15 cellular contexts compared by ENCODE assay signal in genomic region chr5:103849934-103850333, GRCh38.
A peak's percentile ranks its signal among the peaks of the same experiment; 100 is the strongest.
DNase-seq lines count a peak whose midpoint lies in the region; ATAC-seq and TF ChIP-seq lines count a peak whose summit lies in the region.
"Had no signal": no experiment of that assay in that cellular context is flagged by ENCODE, and none has a peak within 500 bp of the region (broad histone marks: within the 10 kb centered on the region; RNA-seq: fewer than 3 reads in every experiment).

No MANE protein-coding gene starts in this region.

- H2AFZ ChIP-seq in neural progenitor cell (replicated peaks) (no peak overlapping the region), hepatocyte (no peak overlapping the region)

- H3K36me3 Mint-ChIP-seq in neural progenitor cell = no peaks in the 10 kb centered on the region
- H3K36me3 Mint-ChIP-seq: activated naive CD4-positive, alpha-beta T cell treated with anti-CD3 and anti-CD28 coated beads, Interleukin-2, amount 50 U/mL, for 24 hours; memory B cell; WTC11 had no signal

- H3K9me2 ChIP-seq in hepatocyte (replicated peaks; ENCODE audit: insufficient read depth) = no peaks in the 10 kb centered on the region

- no peaks in the 10 kb centered on the region for H3K9me3 Mint-ChIP-seq in neural progenitor cell
- H3K9me3 Mint-ChIP-seq: WTC11 had no signal

- H3K4me2 ChIP-seq in neural progenitor cell (no peak overlapping the region), hepatocyte (no peak overlapping the region)

- peak; percentile 15 for DNase-seq in DMS53 treated with DMSO at 0.1 percent for 48 hours (lab: John Stamatoyannopoulos, UW; ENCODE audit: unreplicated experiment)
- peak; percentile 86 for DNase-seq in adipocyte (ENCODE audit: low read depth)
- DNase-seq in kidney tubule cell (ENCODE audit: low spot score) = peak; percentile 96
- no peak for DNase-seq in GM20000 (ENCODE audit: low spot score)
- no peak for DNase-seq in neural progenitor cell (ENCODE audit: low spot score)
- no peak for DNase-seq in A673 (ENCODE audit: low spot score)
- no peak for DNase-seq in hepatocyte (ENCODE audit: low spot score)
- DNase-seq: COR-L47; MG63; stimulated activated CD4-positive, alpha-beta T cell treated with anti-CD3 and anti-CD28 coated beads, Interleukin-15, amount 100 ng/mL, for 24 hours had no signal

- no peaks in the 10 kb centered on the region for H4K20me1 ChIP-seq in neural progenitor cell (ENCODE audit: low read depth)
- no peaks in the 10 kb centered on the region for H4K20me1 ChIP-seq in hepatocyte (ENCODE audit: insufficient read depth, poor library complexity, severe bottlenecking)

- H3K79me2 ChIP-seq in neural progenitor cell (ENCODE audit: low read depth) = no peaks in the 10 kb centered on the region
- H3K79me2 ChIP-seq in hepatocyte = no peaks in the 10 kb centered on the region

- WGBS in hepatocyte (ENCODE audit: low lambda C conversion rate, missing lambda C conversion rate) = 85% methylated on average over 3 of the region's 3 CpGs

- ATAC-seq in HG03280 (IDR thresholded peaks at IDR 0.05; ENCODE audit: unreplicated experiment) = peak; percentile 47
- ATAC-seq: WTC11 had no signal

- H3K4me3 ChIP-seq in adipocyte (ENCODE audit: low read length) (no peak overlapping the region), neural progenitor cell (no peak overlapping the region), A673 (ENCODE audit: low read depth, low read length, poor library complexity, severe bottlenecking) (no peak overlapping the region), hepatocyte (no peak overlapping the region)
- H3K4me3 ChIP-seq: MG63, suprapubic skin had no signal

- H3K4me1 Mint-ChIP-seq in neural progenitor cell = no peaks in the 10 kb centered on the region
- H3K4me1 Mint-ChIP-seq: activated naive CD4-positive, alpha-beta T cell treated with anti-CD3 and anti-CD28 coated beads, Interleukin-2, amount 50 U/mL, for 24 hours; memory B cell had no signal

- H3F3A ChIP-seq in neural progenitor cell (ENCODE audit: low read depth) = no peaks in the 10 kb centered on the region

- H3K27me3 ChIP-seq in adipocyte (replicated peaks; ENCODE audit: control insufficient read depth, insufficient read depth, low read length) (no peaks in the 10 kb centered on the region), neural progenitor cell (no peaks in the 10 kb centered on the region), A673 (replicated peaks; ENCODE audit: insufficient read depth, low read depth, low read length, poor library complexity) (no peaks in the 10 kb centered on the region), hepatocyte (no peaks in the 10 kb centered on the region)
- H3K27me3 ChIP-seq: MG63, suprapubic skin had no signal

- POLR2A ChIA-PET in A673 (lab: Charles Lee; ENCODE audit: low non-redundant PET) = no interaction called here

- intact Hi-C loops in A673 (cut with micrococcal nuclease; ENCODE audit: unreplicated experiment) = no loop called here

- no peaks in the 10 kb centered on the region for H3K27me3 Mint-ChIP-seq in neural progenitor cell (ENCODE audit: insufficient read depth, low read depth)
- H3K27me3 Mint-ChIP-seq: activated naive CD4-positive, alpha-beta T cell treated with anti-CD3 and anti-CD28 coated beads, Interleukin-2, amount 50 U/mL, for 24 hours; memory B cell had no signal

- H3K27ac Mint-ChIP-seq in neural progenitor cell = no peak overlapping the region
- H3K27ac Mint-ChIP-seq: activated naive CD4-positive, alpha-beta T cell treated with anti-CD3 and anti-CD28 coated beads, Interleukin-2, amount 50 U/mL, for 24 hours; memory B cell; WTC11 had no signal

- H3K9ac ChIP-seq in adipocyte (ENCODE audit: low read length) (no peak overlapping the region), neural progenitor cell (no peak overlapping the region)

- BruUV-seq in A673 (replicated peaks; lab: Mats Ljungman, UMichigan) = no TSS peak

- H3K36me3 ChIP-seq in adipocyte (ENCODE audit: control insufficient read depth, insufficient read depth, low read length, severe bottlenecking) (no peaks in the 10 kb centered on the region), neural progenitor cell (no peaks in the 10 kb centered on the region), A673 (ENCODE audit: insufficient read depth, low read length, poor library complexity, severe bottlenecking) (no peaks in the 10 kb centered on the region), hepatocyte (replicated peaks; ENCODE audit: insufficient read depth, low read depth) (no peaks in the 10 kb centered on the region)
- H3K36me3 ChIP-seq: MG63, suprapubic skin had no signal

- no peak overlapping the region for H3K4me3 Mint-ChIP-seq in neural progenitor cell
- H3K4me3 Mint-ChIP-seq: activated naive CD4-positive, alpha-beta T cell treated with anti-CD3 and anti-CD28 coated beads, Interleukin-2, amount 50 U/mL, for 24 hours; memory B cell; WTC11 had no signal

- H3K9me3 ChIP-seq in adipocyte (ENCODE audit: control insufficient read depth, low read length) (no peaks in the 10 kb centered on the region), neural progenitor cell (ENCODE audit: low read depth) (no peaks in the 10 kb centered on the region), A673 (ENCODE audit: low read depth, low read length, poor library complexity, severe bottlenecking) (no peaks in the 10 kb centered on the region), hepatocyte (ENCODE audit: low read depth) (no peaks in the 10 kb centered on the region)
- H3K9me3 ChIP-seq: MG63, suprapubic skin had no signal

- TF ChIP-seq CTCF in GM20000 (IDR thresholded peaks at IDR 0.05; ENCODE audit: extremely low read depth, missing control alignments) (no peak), neural progenitor cell (IDR thresholded peaks at IDR 0.05) (no peak), A673 (conservative IDR thresholded peaks at IDR 0.05; ENCODE audit: low read depth, low read length) (no peak), hepatocyte (IDR thresholded peaks at IDR 0.05; ENCODE audit: poor library complexity) (no peak)

- CTCF ChIA-PET in A673 (lab: Charles Lee) = no interaction called here

- H3K27ac ChIP-seq in neural progenitor cell (no peak overlapping the region), A673 (ENCODE audit: low read depth, low read length, poor library complexity, severe bottlenecking) (no peak overlapping the region), hepatocyte (no peak overlapping the region)
- H3K27ac ChIP-seq: suprapubic skin had no signal

- peaks cover 9% of the 10 kb centered on the region for H3K4me1 ChIP-seq in adipocyte (ENCODE audit: control insufficient read depth, insufficient read depth, low read length)
- no peaks in the 10 kb centered on the region for H3K4me1 ChIP-seq in neural progenitor cell
- peaks cover 10% of the 10 kb centered on the region for H3K4me1 ChIP-seq in A673 (ENCODE audit: insufficient read depth, low read length, poor library complexity, severe bottlenecking)
- H3K4me1 ChIP-seq in hepatocyte (ENCODE audit: insufficient read depth) = no peaks in the 10 kb centered on the region
- H3K4me1 ChIP-seq: suprapubic skin had no signal

Comparison
In these comparisons a context has a peak if more than half of its experiments do, and no peak if none do; other contexts are left out.
1. DNase-seq: peak in DMS53 treated with DMSO at 0.1 percent for 48 hours (single experiment), adipocyte (single experiment) and kidney tubule cell (single experiment); none in GM20000 (single experiment), neural progenitor cell (single experiment), A673 (single experiment) and hepatocyte (single experiment).